In the genomic region with DNA sequence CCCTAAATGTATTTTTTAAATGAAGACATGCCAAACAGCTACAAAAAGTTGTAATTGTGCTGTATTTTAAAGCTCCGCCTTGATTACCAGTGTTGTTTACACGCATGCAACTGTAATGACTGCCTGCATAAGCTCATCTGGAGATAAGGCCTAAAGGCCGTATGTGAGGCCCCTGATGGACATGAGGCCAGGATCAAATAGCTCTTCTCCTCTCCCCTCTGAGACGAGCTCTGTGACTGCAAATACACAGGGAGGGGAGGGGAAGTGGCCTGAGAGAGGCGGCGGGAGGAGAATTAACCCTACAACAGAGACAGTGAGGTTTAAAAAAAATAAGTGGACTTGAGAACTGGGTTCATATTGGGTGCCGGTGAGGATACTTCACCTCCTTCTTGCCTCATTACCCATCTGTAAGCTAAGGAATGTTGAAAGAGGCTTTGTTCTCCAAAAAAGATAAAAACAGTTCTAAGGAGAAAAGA, we compare ENCODE assay signal across 11 cellular contexts.
DNase-seq lines count a peak whose midpoint lies in the region; ATAC-seq, FAIRE-seq and TF ChIP-seq lines count a peak whose summit lies in the region.
"Had no signal": no experiment of that assay in that cellular context is flagged by ENCODE, and none has a peak within 500 bp of the region (broad histone marks: within the 10 kb centered on the region; RNA-seq: fewer than 3 reads in every experiment).

No MANE protein-coding gene starts in this region.

- no peak for FAIRE-seq in H1 (lab: Jason Lieb, UNC)
- FAIRE-seq: H54 had no signal

- H3K4me1 ChIP-seq in H1 (replicated peaks in 1 of 4; ENCODE audit: control insufficient read depth in 3 of 4, insufficient read depth in 4 of 4, low read length in 3 of 4) (peaks cover 7 to 21% (median 15%) of the 10 kb centered on the region in 4 experiments), mucosa of descending colon (ENCODE audit: low read depth) (peaks cover 6% of the 10 kb centered on the region)
- H3K4me1 ChIP-seq: gastrocnemius medialis had no signal

- H3K9ac ChIP-seq in H1 (replicated peaks in 1 of 4; ENCODE audit: extremely low read depth in 1 of 4, low read depth in 3 of 4, low read length in 3 of 4) = no peak overlapping the region

- no peak overlapping the region for H2BK120ac ChIP-seq in H1 (replicated peaks; ENCODE audit: low read depth, low read length)

- H3K23ac ChIP-seq in H1 (ENCODE audit: insufficient read length) = no peak overlapping the region

- H3K14ac ChIP-seq in H1 (ENCODE audit: insufficient read length) = no peak overlapping the region

- H3K36me3 ChIP-seq in H1 (ENCODE audit: control insufficient read depth in 2 of 4, insufficient read depth in 4 of 4, low read length in 3 of 4) = no peaks in the 10 kb centered on the region; a peak in 1 of 8 replicates
- H3K36me3 ChIP-seq in mucosa of descending colon (ENCODE audit: low read depth) = no peaks in the 10 kb centered on the region
- H3K36me3 ChIP-seq: gastrocnemius medialis had no signal

- CTCF ChIA-PET in H1 (lab: Charles Lee; ENCODE audit: partially characterized antibody) = interaction anchor here (0.5 to 2.5 kb wide), 14 partner anchors 10 to 782 kb away, joined by 3 to 15 read pairs (median 4); no protein-coding TSS in a partner anchor

- no peak overlapping the region for H3K56ac ChIP-seq in H1 (replicated peaks; ENCODE audit: insufficient read length, low read depth, low read length)

- 0 out of 2 replicates have a peak overlapping the region, but pooled peaks have one; percentile 68 for H2BK15ac ChIP-seq in H1 (ENCODE audit: low read length)

- DNase-seq in HuH-7 (ENCODE audit: low spot score) (peak; percentile 36), H1 (ENCODE audit: low read depth in 1 of 2, low spot score in 2 of 2) (no peak), kidney tubule cell (ENCODE audit: low spot score) (peak; percentile 75), superior temporal gyrus (ENCODE audit: extremely low spot score) (peak; percentile 11), NCI-H2196 (lab: John Stamatoyannopoulos, UW; ENCODE audit: unreplicated experiment) (no peak), mucosa of descending colon (no peak), activated gamma-delta T cell treated with Interleukin-2 at 50 U/mL for 16 hours (no peak)
- DNase-seq: gastrocnemius medialis, Karpas-422 had no signal

- ATAC-seq in GM21390 (IDR thresholded peaks at IDR 0.05; ENCODE audit: unreplicated experiment) (no peak), mucosa of descending colon (no peak)
- ATAC-seq: gastrocnemius medialis had no signal

- 35% methylated on average over 7 of the region's 7 CpGs; no CpG with 5 or more reads in 1 of the 2 experiments for WGBS in H1 (ENCODE audit: extremely low coverage in 1 of 2, insufficient coverage in 1 of 2, insufficient read length in 1 of 2, insufficient replicate concordance in 2 of 2, low coverage in 1 of 2, low lambda C conversion rate in 2 of 2, missing lambda C conversion rate in 1 of 2), 2 experiments

- peaks cover 0 to 4% of the 10 kb centered on the region in 2 experiments; a peak in 2 of 4 replicates for H3K9me3 ChIP-seq in H1 (ENCODE audit: insufficient read depth in 2 of 2, low read depth in 1 of 2, low read length in 1 of 2)
- no peaks in the 10 kb centered on the region for H3K9me3 ChIP-seq in mucosa of descending colon
- H3K9me3 ChIP-seq: gastrocnemius medialis had no signal

- H3K4me3 ChIP-seq in H1 (ENCODE audit: extremely low read depth in 1 of 4, insufficient read depth in 2 of 4, low read depth in 3 of 4, low read length in 4 of 4) (peak overlapping the region in 1 of 4 experiments; percentile 62; a peak in 3 of 8 replicates), mucosa of descending colon (no peak overlapping the region)
- H3K4me3 ChIP-seq: gastrocnemius medialis had no signal

- H4K8ac ChIP-seq in H1 (ENCODE audit: extremely low read depth, insufficient read depth, low read length) = no peak overlapping the region

- H3K27me3 ChIP-seq in H1 (replicated peaks in 1 of 4; ENCODE audit: control insufficient read depth in 3 of 4, extremely low read depth in 1 of 4, insufficient read depth in 3 of 4, low read length in 3 of 4) = peaks cover 0 to 7% (median 2%) of the 10 kb centered on the region in 4 experiments; a peak in 5 of 7 replicates
- H3K27me3 ChIP-seq: gastrocnemius medialis had no signal

- H4K20me1 ChIP-seq in H1 (replicated peaks in 1 of 2; ENCODE audit: control insufficient read depth in 1 of 2, insufficient read depth in 2 of 2, low read length in 2 of 2) = no peaks in the 10 kb centered on the region

- no peaks in the 10 kb centered on the region for H3K79me2 ChIP-seq in H1 (ENCODE audit: control insufficient read depth in 1 of 2, insufficient read depth in 2 of 2, low read length in 2 of 2)

- H3K4me2 ChIP-seq in H1 (ENCODE audit: insufficient read depth in 1 of 2, low read depth in 2 of 2, low read length in 2 of 2) = peak overlapping the region; percentile 80 to 87

- peak overlapping the region; percentile 92; the same call in 1 of the 2 replicates for H2BK20ac ChIP-seq in H1 (ENCODE audit: low read length)

- TF ChIP-seq EP300 in H1 (IDR thresholded peaks at IDR 0.05; ENCODE audit: borderline replicate concordance in 1 of 2, low read depth in 2 of 2, low read length in 2 of 2) = no peak

- no peak overlapping the region for H3K4ac ChIP-seq in H1 (replicated peaks; ENCODE audit: insufficient read length, low read depth, low read length)

- H2BK12ac ChIP-seq in H1 (ENCODE audit: low read depth, low read length) = peak overlapping the region; percentile 84; the same call in 1 of the 2 replicates

- no peak for TF ChIP-seq POLR2A in H1 (IDR thresholded peaks at IDR 0.05; ENCODE audit: control extremely low read depth in 1 of 2, low read depth in 2 of 2, low read length in 2 of 2)

- H2BK5ac ChIP-seq in H1 (ENCODE audit: low read depth, low read length) = 0 out of 2 replicates have a peak overlapping the region, but pooled peaks have one; percentile 60

- peak overlapping the region; percentile 96 for H2AFZ ChIP-seq in H1 (ENCODE audit: low read length)

- no peak for TF ChIP-seq CTCF in H1 (IDR thresholded peaks at IDR 0.05; ENCODE audit: control extremely low read depth in 1 of 3, insufficient read depth in 1 of 3, low read depth in 1 of 3, low read length in 3 of 3)
- TF ChIP-seq CTCF in mucosa of descending colon (IDR thresholded peaks at IDR 0.05) = no peak

- H4K5ac ChIP-seq in H1 (ENCODE audit: insufficient read length, low read depth, low read length) = no peak overlapping the region

- intact Hi-C loops in mucosa of descending colon (cut with DNase I, micrococcal nuclease) = no loop called here

- peaks cover 6% of the 10 kb centered on the region for H3K23me2 ChIP-seq in H1 (ENCODE audit: low read depth, low read length)

- H2AK5ac ChIP-seq in H1 (ENCODE audit: low read depth, low read length) = no peak overlapping the region

- POLR2A ChIA-PET in H1 (lab: Charles Lee; ENCODE audit: partially characterized antibody) = interaction anchor here (0.6 to 1.8 kb wide), 6 partner anchors 10 to 38 kb away, joined by 3 to 7 read pairs (median 4); no protein-coding TSS in a partner anchor

- no peaks in the 10 kb centered on the region for H3K79me1 ChIP-seq in H1 (ENCODE audit: low read depth, low read length)

- H3K27ac ChIP-seq in H1 (ENCODE audit: low read depth, low read length) = no peak overlapping the region

- TF ChIP-seq RAD21 in H1 (IDR thresholded peaks at IDR 0.05 in 1 of 2, conservative IDR thresholded peaks at IDR 0.05 in 1 of 2; ENCODE audit: low read depth in 2 of 2, low read length in 2 of 2) = no peak

- peak overlapping the region; percentile 26 for H4K91ac ChIP-seq in H1 (replicated peaks; ENCODE audit: insufficient read length, low read length)

- H3K18ac ChIP-seq in H1 (ENCODE audit: extremely low read depth, low read length) = peak overlapping the region; percentile 89

TF ChIP-seq in H1, 55 proteins besides CTCF, POLR2A, EP300 and RAD21:
- TF ChIP-seq EZH2 (IDR thresholded peaks at IDR 0.05; ENCODE audit: low read depth, low read length, severe bottlenecking) (no peak), BCL11A (IDR thresholded peaks at IDR 0.05; ENCODE audit: low read depth in 2 of 2, low read length in 2 of 2) (no peak), KDM5A (IDR thresholded peaks at IDR 0.05; ENCODE audit: low read length) (no peak), PHF8 (conservative IDR thresholded peaks at IDR 0.05; ENCODE audit: low read depth, low read length) (no peak), CEBPB (IDR thresholded peaks at IDR 0.05; ENCODE audit: low read depth, low read length) (no peak)

Comparison
In these comparisons a context has a peak if more than half of its experiments do, and no peak if none do; other contexts are left out.
1. DNase-seq: peak in HuH-7 (single experiment), kidney tubule cell (single experiment) and superior temporal gyrus (single experiment); none in H1 (0 of 2), NCI-H2196 (single experiment), mucosa of descending colon (0 of 3) and activated gamma-delta T cell treated with Interleukin-2 at 50 U/mL for 16 hours (single experiment).